Comparison of ENCODE assay signal across 2 cellular contexts in genomic region chr21:28949318-28949717, GRCh38.
A peak's percentile ranks its signal among the peaks of the same experiment; 100 is the strongest.
TF ChIP-seq lines count a peak whose summit lies in the region.

No MANE protein-coding gene starts in this region.

TF ChIP-seq in HepG2, 621 proteins besides CTCF, POLR2A, EP300 and RAD21:
- no peak for TF ChIP-seq ZNF749 (CRISPR knock-in tag; IDR thresholded peaks at IDR 0.05; ENCODE audit: borderline replicate concordance)
- TF ChIP-seq ZNF619 (CRISPR knock-in tag; IDR thresholded peaks at IDR 0.05): no peak
- TF ChIP-seq ZNF563 (CRISPR knock-in tag; IDR thresholded peaks at IDR 0.05): no peak
- TF ChIP-seq CEBPB (IDR thresholded peaks at IDR 0.05; ENCODE audit: borderline replicate concordance, low read depth, low read length): peak; percentile 15; the same call in 1 of the 2 replicates

TF ChIP-seq in IMR-90, 13 proteins besides CTCF, POLR2A, EP300 and RAD21:
- TF ChIP-seq MAFK (IDR thresholded peaks at IDR 0.05; ENCODE audit: low read depth, low read length) (no peak), CHD1 (IDR thresholded peaks at IDR 0.05; ENCODE audit: low read depth, low read length) (no peak), RFX5 (IDR thresholded peaks at IDR 0.05; ENCODE audit: low read depth, low read length) (no peak), CEBPB (IDR thresholded peaks at IDR 0.05; ENCODE audit: low read depth, low read length) (peak; percentile 48; the same call in 1 of the 2 replicates)
- TF ChIP-seq, protein P1, sequence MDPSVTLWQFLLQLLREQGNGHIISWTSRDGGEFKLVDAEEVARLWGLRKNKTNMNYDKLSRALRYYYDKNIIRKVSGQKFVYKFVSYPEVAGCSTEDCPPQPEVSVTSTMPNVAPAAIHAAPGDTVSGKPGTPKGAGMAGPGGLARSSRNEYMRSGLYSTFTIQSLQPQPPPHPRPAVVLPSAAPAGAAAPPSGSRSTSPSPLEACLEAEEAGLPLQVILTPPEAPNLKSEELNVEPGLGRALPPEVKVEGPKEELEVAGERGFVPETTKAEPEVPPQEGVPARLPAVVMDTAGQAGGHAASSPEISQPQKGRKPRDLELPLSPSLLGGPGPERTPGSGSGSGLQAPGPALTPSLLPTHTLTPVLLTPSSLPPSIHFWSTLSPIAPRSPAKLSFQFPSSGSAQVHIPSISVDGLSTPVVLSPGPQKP (IDR thresholded peaks at IDR 0.05; ENCODE audit: borderline replicate concordance, low read depth, low read length): no peak
